Comparison of ENCODE assay signal across 16 cellular contexts in the genomic region with DNA sequence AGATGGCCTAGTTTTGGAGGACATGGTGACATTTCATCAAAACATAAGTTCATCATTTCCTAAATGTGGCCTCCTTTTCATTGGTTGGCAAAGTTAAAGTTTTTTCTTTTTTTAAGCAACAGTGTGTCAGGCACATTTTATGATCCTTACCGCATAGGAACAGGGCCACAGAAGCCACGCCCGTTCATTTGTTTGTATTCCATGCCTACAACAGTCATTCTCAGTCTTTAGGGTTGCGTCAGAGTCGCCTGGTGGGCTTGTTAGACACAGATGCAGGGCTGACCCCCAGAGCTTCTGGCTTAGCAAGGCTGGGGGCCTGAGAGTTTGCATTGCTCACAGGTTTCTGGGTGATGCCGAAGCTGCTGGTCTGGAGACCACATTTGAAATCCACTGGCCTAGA.
DNase-seq lines count a peak whose midpoint lies in the region; ATAC-seq, FAIRE-seq and TF ChIP-seq lines count a peak whose summit lies in the region.
"Had no signal": no experiment of that assay in that cellular context is flagged by ENCODE, and none has a peak within 500 bp of the region (broad histone marks: within the 10 kb centered on the region; RNA-seq: fewer than 3 reads in every experiment).

No MANE protein-coding gene starts in this region.

- no peaks in the 10 kb centered on the region for H3K9me3 ChIP-seq in A549
- H3K9me3 ChIP-seq in mucosa of rectum (ENCODE audit: control insufficient read depth in 2 of 2, low read length in 2 of 2): no peaks in the 10 kb centered on the region

- TF ChIP-seq POLR2A in A549 (IDR thresholded peaks at IDR 0.05; ENCODE audit: low read length): no peak

- ATAC-seq in A549 (no peak), GM21723 (IDR thresholded peaks at IDR 0.05; ENCODE audit: unreplicated experiment) (no peak)
- ATAC-seq: GM12878 had no signal

- no peak for FAIRE-seq in A549 (lab: Jason Lieb, UNC)
- FAIRE-seq: GM12878, GM18507 had no signal

- DNase-seq in A549 (ENCODE audit: low read depth in 1 of 2, low spot score in 1 of 2) (no peak), LoVo (ENCODE audit: low spot score) (peak; percentile 24), fibroblast of gingiva (ENCODE audit: low read depth) (peak; percentile 17), GM20000 (ENCODE audit: low spot score) (no peak)
- no peak for DNase-seq in activated CD4-positive, alpha-beta T cell treated with anti-CD3 and anti-CD28 coated beads, Interleukin-2, amount 10 ng/mL, durations not matched to agents 7 days and 5 days
- DNase-seq: 8988T; ACHN; CD4-positive, CD25-positive, alpha-beta regulatory T cell; DMS79; HCEC 1CT; HFFc6 had no signal

- TF ChIP-seq RAD21 in A549 (conservative IDR thresholded peaks at IDR 0.05 in 1 of 2, IDR thresholded peaks at IDR 0.05 in 1 of 2): no peak

- no peak for TF ChIP-seq EP300 in A549 (IDR thresholded peaks at IDR 0.05)

- peaks cover 35% of the 10 kb centered on the region for H3K27me3 Mint-ChIP-seq in activated CD4-positive, alpha-beta T cell treated with anti-CD3 and anti-CD28 coated beads, Interleukin-2, amount 10 ng/mL, durations not matched to agents 7 days and 5 days

- H3K9ac ChIP-seq in mucosa of rectum (ENCODE audit: low read depth in 1 of 2, low read length in 2 of 2): no peak overlapping the region
- H3K9ac ChIP-seq: BLaER1 treated with 17β-estradiol and CSF1 and Interleukin-3, amounts not matched to agents 10 nM and 100 nM had no signal

- H3K4me1 ChIP-seq in A549 (peaks cover 56% of the 10 kb centered on the region), mucosa of rectum (ENCODE audit: control insufficient read depth in 2 of 2, insufficient read depth in 2 of 2, low read length in 2 of 2) (peaks cover 12 to 20% of the 10 kb centered on the region in 2 donors)

- no peaks in the 10 kb centered on the region for H3K4me1 Mint-ChIP-seq in activated CD4-positive, alpha-beta T cell treated with anti-CD3 and anti-CD28 coated beads, Interleukin-2, amount 10 ng/mL, durations not matched to agents 7 days and 5 days
- H3K4me1 Mint-ChIP-seq: CD4-positive, CD25-positive, alpha-beta regulatory T cell had no signal

- H3K4me2 ChIP-seq in A549: no peak overlapping the region

- H3K27me3 ChIP-seq in mucosa of rectum (ENCODE audit: control insufficient read depth in 2 of 2, insufficient read depth in 2 of 2, low read length in 2 of 2): no peaks in the 10 kb centered on the region
- H3K27me3 ChIP-seq: BLaER1 treated with 17β-estradiol and CSF1 and Interleukin-3, amounts not matched to agents 10 nM and 100 nM had no signal

- POLR2A ChIA-PET in A549 (lab: Yijun Ruan, JAX): no interaction called here
- POLR2A ChIA-PET in activated CD4-positive, alpha-beta T cell treated with anti-CD3 and anti-CD28 coated beads, Interleukin-2, amount 10 ng/mL, durations not matched to agents 7 days and 5 days (lab: Charles Lee): no interaction called here

- no peaks in the 10 kb centered on the region for H3K36me3 ChIP-seq in mucosa of rectum (ENCODE audit: control insufficient read depth in 2 of 2, insufficient read depth in 2 of 2, low read length in 2 of 2)
- H3K36me3 ChIP-seq: BLaER1 treated with 17β-estradiol and CSF1 and Interleukin-3, amounts not matched to agents 10 nM and 100 nM had no signal

- no peaks in the 10 kb centered on the region for H3K36me3 Mint-ChIP-seq in activated CD4-positive, alpha-beta T cell treated with anti-CD3 and anti-CD28 coated beads, Interleukin-2, amount 10 ng/mL, durations not matched to agents 7 days and 5 days (ENCODE audit: low read depth)
- H3K36me3 Mint-ChIP-seq: CD4-positive, CD25-positive, alpha-beta regulatory T cell had no signal

- H3K27ac ChIP-seq in A549: peak overlapping the region; percentile 90 to 93; a peak in 5 of 6 replicates
- peak overlapping the region; percentile 29 to 39 for H3K27ac ChIP-seq in mucosa of rectum (ENCODE audit: low read depth in 2 of 2, low read length in 2 of 2)
- H3K27ac ChIP-seq: BLaER1 treated with 17β-estradiol and CSF1 and Interleukin-3, amounts not matched to agents 10 nM and 100 nM had no signal

- TF ChIP-seq CTCF in A549 (IDR thresholded peaks at IDR 0.05) (no peak), GM20000 (IDR thresholded peaks at IDR 0.05; ENCODE audit: extremely low read depth, missing control alignments) (no peak)

- WGBS in A549 (ENCODE audit: missing lambda C conversion rate): 90% methylated on average over 6 of the region's 6 CpGs

- no peak overlapping the region for H3K27ac Mint-ChIP-seq in activated CD4-positive, alpha-beta T cell treated with anti-CD3 and anti-CD28 coated beads, Interleukin-2, amount 10 ng/mL, durations not matched to agents 7 days and 5 days
- H3K27ac Mint-ChIP-seq: CD4-positive, CD25-positive, alpha-beta regulatory T cell; HFFc6 had no signal

- CTCF ChIA-PET in A549 (lab: Yijun Ruan, JAX): interaction anchor here (2.7 kb wide), 1 partner anchor 46 kb away, joined by 9 read pairs; no protein-coding TSS in a partner anchor
- CTCF ChIA-PET in activated CD4-positive, alpha-beta T cell treated with anti-CD3 and anti-CD28 coated beads, Interleukin-2, amount 10 ng/mL, durations not matched to agents 7 days and 5 days (lab: Charles Lee): interaction anchor here (0.9 kb wide), 1 partner anchor 19 kb away, joined by 3 read pairs; no protein-coding TSS in a partner anchor

- H3K9me3 Mint-ChIP-seq in activated CD4-positive, alpha-beta T cell treated with anti-CD3 and anti-CD28 coated beads, Interleukin-2, amount 10 ng/mL, durations not matched to agents 7 days and 5 days: no peaks in the 10 kb centered on the region
- H3K9me3 Mint-ChIP-seq: CD4-positive, CD25-positive, alpha-beta regulatory T cell; HFFc6 had no signal

- no peak overlapping the region for H3K4me3 Mint-ChIP-seq in activated CD4-positive, alpha-beta T cell treated with anti-CD3 and anti-CD28 coated beads, Interleukin-2, amount 10 ng/mL, durations not matched to agents 7 days and 5 days
- H3K4me3 Mint-ChIP-seq: HFFc6 had no signal

- H3K4me3 ChIP-seq in A549: no peak overlapping the region
- H3K4me3 ChIP-seq in mucosa of rectum (ENCODE audit: low read length in 2 of 2): no peak overlapping the region
- H3K4me3 ChIP-seq: BLaER1 treated with 17β-estradiol and CSF1 and Interleukin-3, amounts not matched to agents 10 nM and 100 nM; GM12878 had no signal

TF ChIP-seq in A549, 52 proteins besides CTCF, POLR2A, EP300 and RAD21:
- TF ChIP-seq HOXB13 (CRISPR knock-in tag; IDR thresholded peaks at IDR 0.05; ENCODE audit: low read depth) (no peak), GATA3 (IDR thresholded peaks at IDR 0.05; ENCODE audit: borderline replicate concordance) (no peak), ZFP36 (IDR thresholded peaks at IDR 0.05; ENCODE audit: borderline replicate concordance, partially characterized antibody) (no peak), TP53 (CRISPR knock-in tag; IDR thresholded peaks at IDR 0.05) (no peak), RFX5 (IDR thresholded peaks at IDR 0.05) (no peak), HEYL (CRISPR knock-in tag; IDR thresholded peaks at IDR 0.05) (no peak), CHD4 (IDR thresholded peaks at IDR 0.05; ENCODE audit: borderline replicate concordance) (no peak), PHF8 (IDR thresholded peaks at IDR 0.05; ENCODE audit: borderline replicate concordance, low read depth) (no peak)
- TF ChIP-seq, protein P1, sequence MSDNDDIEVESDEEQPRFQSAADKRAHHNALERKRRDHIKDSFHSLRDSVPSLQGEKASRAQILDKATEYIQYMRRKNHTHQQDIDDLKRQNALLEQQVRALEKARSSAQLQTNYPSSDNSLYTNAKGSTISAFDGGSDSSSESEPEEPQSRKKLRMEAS (IDR thresholded peaks at IDR 0.05): no peak
- TF ChIP-seq, protein P2, sequence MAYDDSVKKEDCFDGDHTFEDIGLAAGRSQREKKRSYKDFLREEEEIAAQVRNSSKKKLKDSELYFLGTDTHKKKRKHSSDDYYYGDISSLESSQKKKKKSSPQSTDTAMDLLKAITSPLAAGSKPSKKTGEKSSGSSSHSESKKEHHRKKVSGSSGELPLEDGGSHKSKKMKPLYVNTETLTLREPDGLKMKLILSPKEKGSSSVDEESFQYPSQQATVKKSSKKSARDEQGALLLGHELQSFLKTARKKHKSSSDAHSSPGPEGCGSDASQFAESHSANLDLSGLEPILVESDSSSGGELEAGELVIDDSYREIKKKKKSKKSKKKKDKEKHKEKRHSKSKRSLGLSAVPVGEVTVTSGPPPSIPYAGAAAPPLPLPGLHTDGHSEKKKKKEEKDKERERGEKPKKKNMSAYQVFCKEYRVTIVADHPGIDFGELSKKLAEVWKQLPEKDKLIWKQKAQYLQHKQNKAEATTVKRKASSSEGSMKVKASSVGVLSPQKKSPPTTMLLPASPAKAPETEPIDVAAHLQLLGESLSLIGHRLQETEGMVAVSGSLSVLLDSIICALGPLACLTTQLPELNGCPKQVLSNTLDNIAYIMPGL (CRISPR knock-in tag; IDR thresholded peaks at IDR 0.05; ENCODE audit: borderline replicate concordance): no peak
- TF ChIP-seq, protein P3, sequence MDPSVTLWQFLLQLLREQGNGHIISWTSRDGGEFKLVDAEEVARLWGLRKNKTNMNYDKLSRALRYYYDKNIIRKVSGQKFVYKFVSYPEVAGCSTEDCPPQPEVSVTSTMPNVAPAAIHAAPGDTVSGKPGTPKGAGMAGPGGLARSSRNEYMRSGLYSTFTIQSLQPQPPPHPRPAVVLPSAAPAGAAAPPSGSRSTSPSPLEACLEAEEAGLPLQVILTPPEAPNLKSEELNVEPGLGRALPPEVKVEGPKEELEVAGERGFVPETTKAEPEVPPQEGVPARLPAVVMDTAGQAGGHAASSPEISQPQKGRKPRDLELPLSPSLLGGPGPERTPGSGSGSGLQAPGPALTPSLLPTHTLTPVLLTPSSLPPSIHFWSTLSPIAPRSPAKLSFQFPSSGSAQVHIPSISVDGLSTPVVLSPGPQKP (IDR thresholded peaks at IDR 0.05; ENCODE audit: low read depth, low read length): no peak

Comparison
In these comparisons a context has a peak if more than half of its experiments do, and no peak if none do; other contexts are left out.
1. DNase-seq: peak in LoVo (single experiment) and fibroblast of gingiva (single experiment); none in A549 (0 of 2), activated CD4-positive, alpha-beta T cell treated with anti-CD3 and anti-CD28 coated beads, Interleukin-2, amount 10 ng/mL, durations not matched to agents 7 days and 5 days (single experiment) and GM20000 (single experiment).